Comparison of ENCODE assay signal across 15 cellular contexts in genomic region chr5:56993241-56993640, GRCh38. TPM values are rescaled to one million over a fixed set of nuclear protein-coding genes. Genes with fewer than 3 reads are reported as not detected.
DNase-seq lines count a peak whose midpoint lies in the region; ATAC-seq and TF ChIP-seq lines count a peak whose summit lies in the region.
"Had no signal": no experiment of that assay in that cellular context is flagged by ENCODE, and none has a peak within 500 bp of the region (broad histone marks: within the 10 kb centered on the region; RNA-seq: fewer than 3 reads in every experiment).

No MANE protein-coding gene starts in this region.

- no peak overlapping the region for H3K4me3 Mint-ChIP-seq in activated T-cell treated with anti-CD3 and anti-CD28 coated beads, Interleukin-2, amount 50 U/mL, for 4 hours
- H3K4me3 Mint-ChIP-seq: CD4-positive, alpha-beta memory T cell; HFFc6 had no signal

- DNase-seq in A172 (ENCODE audit: low spot score) (peak; percentile 10), EH (ENCODE audit: low read depth) (peak; percentile 26), RPMI7951 (ENCODE audit: low read depth) (peak; percentile 15), fibroblast of pulmonary artery (ENCODE audit: low read depth) (peak; percentile 1), SIG-M5 (lab: John Stamatoyannopoulos, UW) (no peak)
- no peak for DNase-seq in activated naive CD4-positive, alpha-beta T cell (lab: John Stamatoyannopoulos, UW)
- DNase-seq in activated T-cell treated with anti-CD3 and anti-CD28 coated beads, Interleukin-2, amount 50 U/mL, for 4 hours, result no peak
- DNase-seq: AML-193; CD4-positive, alpha-beta memory T cell; DMS153; DMS79 treated with DMSO at 0.1 percent for 48 hours; GOT3; H7; HFFc6 had no signal

- ATAC-seq in activated T-cell treated with anti-CD3 and anti-CD28 coated beads, Interleukin-2, amount 50 U/mL, for 4 hours, result no peak
- ATAC-seq: HCT116 had no signal

- H3K4me3 ChIP-seq in fibroblast of pulmonary artery (replicated peaks; ENCODE audit: low read depth, low read length), result no peak overlapping the region

- H3K27me3 Mint-ChIP-seq in activated T-cell treated with anti-CD3 and anti-CD28 coated beads, Interleukin-2, amount 50 U/mL, for 4 hours (ENCODE audit: low read depth), result no peaks in the 10 kb centered on the region

- H3K36me3 Mint-ChIP-seq in activated T-cell treated with anti-CD3 and anti-CD28 coated beads, Interleukin-2, amount 50 U/mL, for 4 hours (ENCODE audit: insufficient read depth), result no peaks in the 10 kb centered on the region
- H3K36me3 Mint-ChIP-seq: CD4-positive, alpha-beta memory T cell had no signal

- no peaks in the 10 kb centered on the region for H3K9me3 Mint-ChIP-seq in activated T-cell treated with anti-CD3 and anti-CD28 coated beads, Interleukin-2, amount 50 U/mL, for 4 hours
- H3K9me3 Mint-ChIP-seq: CD4-positive, alpha-beta memory T cell; HFFc6 had no signal

- TF ChIP-seq CTCF in fibroblast of pulmonary artery (IDR thresholded peaks at IDR 0.05; ENCODE audit: low read length, missing control alignments), result no peak

- no peaks in the 10 kb centered on the region for H3K4me1 Mint-ChIP-seq in activated T-cell treated with anti-CD3 and anti-CD28 coated beads, Interleukin-2, amount 50 U/mL, for 4 hours (ENCODE audit: low read depth)
- H3K4me1 Mint-ChIP-seq: CD4-positive, alpha-beta memory T cell had no signal

RNA-seq across cellular contexts. Expression of gene MIER3, which starts 41.3 kb away (rescaled TPM):
- total RNA-seq in A172 (2014; rRNA removed; shearing (Covaris generic)), result 17.0 and 32.1 TPM in 2 replicates
- 14.4 and 17.9 TPM in 2 replicates for total RNA-seq in RPMI7951 (2014; rRNA removed; shearing (Covaris generic))
- 10 to 100 TPM; 21.6 to 24.8 (median 21.9) TPM for total RNA-seq in activated T-cell treated with anti-CD3 and anti-CD28 coated beads, Interleukin-2, amount 50 U/mL, for 4 hours

Comparison
In these comparisons a context has a peak if more than half of its experiments do, and no peak if none do; other contexts are left out.
1. DNase-seq: peak in A172 (single experiment), EH (single experiment), RPMI7951 (single experiment) and fibroblast of pulmonary artery (single experiment); none in activated naive CD4-positive, alpha-beta T cell (0 of 4), activated T-cell treated with anti-CD3 and anti-CD28 coated beads, Interleukin-2, amount 50 U/mL, for 4 hours (single experiment) and SIG-M5 (single experiment).